ENCODE assay signal across 8 cellular contexts in the genomic region with DNA sequence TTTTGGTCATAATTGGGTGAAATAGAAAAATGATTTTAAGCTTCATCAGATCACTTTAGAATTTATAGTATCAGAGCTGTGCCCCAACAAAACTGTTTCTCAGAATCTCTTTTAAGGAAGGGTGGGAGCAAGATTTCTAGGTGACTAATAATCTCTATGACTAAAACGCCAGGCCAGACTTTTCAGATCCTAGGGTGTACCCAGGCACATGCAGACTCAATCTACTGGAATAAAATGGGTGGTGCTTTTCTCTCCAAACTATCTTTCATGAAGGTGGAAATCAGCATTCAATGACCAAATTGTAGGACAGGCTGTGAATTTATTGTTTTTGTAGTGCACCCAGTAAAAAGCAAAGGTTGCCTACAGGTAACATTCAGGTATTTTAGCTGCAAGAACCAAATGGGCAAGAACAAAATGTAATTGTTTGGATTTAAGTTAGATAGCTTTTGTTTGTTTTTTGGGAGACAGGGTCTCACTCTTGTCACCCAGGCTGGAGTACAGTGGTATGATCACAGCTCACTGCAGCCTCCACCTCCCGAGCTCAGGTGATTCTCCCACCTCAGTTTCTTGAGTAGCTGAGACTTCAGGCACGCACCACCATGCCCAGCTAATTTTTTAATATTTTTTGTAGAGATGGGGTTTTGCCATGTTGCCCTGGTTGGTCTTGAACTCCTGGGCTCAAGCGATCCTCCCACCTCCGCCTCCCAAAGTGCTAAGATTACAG. TPM values are rescaled to one million over a fixed set of nuclear protein-coding genes. Genes with fewer than 3 reads are reported as not detected.
DNase-seq lines count a peak whose midpoint lies in the region; ATAC-seq and TF ChIP-seq lines count a peak whose summit lies in the region.

No MANE protein-coding gene starts in this region.

- TF ChIP-seq CTCF in GM06990 (IDR thresholded peaks at IDR 0.05; ENCODE audit: insufficient read depth, low read length, poor library complexity, severe bottlenecking), result no peak
- no peak for TF ChIP-seq CTCF in epithelial cell of esophagus (IDR thresholded peaks at IDR 0.05; ENCODE audit: insufficient read depth, low read depth, low read length, missing control alignments)
- TF ChIP-seq CTCF in progenitor cell of endocrine pancreas (IDR thresholded peaks at IDR 0.05; ENCODE audit: unreplicated experiment), result no peak

- H3K27me3 Mint-ChIP-seq in progenitor cell of endocrine pancreas, result no peaks in the 10 kb centered on the region

- peaks cover 5% of the 10 kb centered on the region for H3K36me3 ChIP-seq in GM06990 (ENCODE audit: control insufficient read depth, insufficient read depth, low read length)

- H3K4me3 Mint-ChIP-seq in progenitor cell of endocrine pancreas (ENCODE audit: low read depth), result peak overlapping the region; percentile 88

- no peaks in the 10 kb centered on the region for H3K27me3 ChIP-seq in GM06990 (replicated peaks; ENCODE audit: control insufficient read depth, insufficient read depth, low read length)

- DNase-seq in GM06990 (ENCODE audit: extremely low read depth, insufficient read length) (no peak), RPMI7951 (ENCODE audit: low read depth) (peak; percentile 39), epithelial cell of esophagus (ENCODE audit: low read depth) (peak; percentile 81), progenitor cell of endocrine pancreas (ENCODE audit: low spot score, unreplicated experiment) (no peak), KBM-7 (no peak), NCI-H146 (lab: John Stamatoyannopoulos, UW) (no peak)

- H3K36me3 Mint-ChIP-seq in progenitor cell of endocrine pancreas (ENCODE audit: insufficient read depth), result peaks cover 5% of the 10 kb centered on the region

- peak overlapping the region; percentile 92 for H3K4me3 ChIP-seq in GM06990 (replicated peaks; ENCODE audit: low read depth, low read length)
- peak overlapping the region; percentile 83 for H3K4me3 ChIP-seq in epithelial cell of esophagus (ENCODE audit: low read length)

- peak overlapping the region; percentile 99 for H3K27ac Mint-ChIP-seq in progenitor cell of endocrine pancreas

- in situ Hi-C loops in KBM-7 (cut with MboI; ENCODE audit: low pct_unique_long_range_greater_than_20kb, low sequenced_read_pairs), result no loop called here

- peaks cover 37% of the 10 kb centered on the region for H3K4me1 Mint-ChIP-seq in progenitor cell of endocrine pancreas (ENCODE audit: low read depth)

- ATAC-seq in GM21526 (IDR thresholded peaks at IDR 0.05; ENCODE audit: low FRiP score, unreplicated experiment) (no peak), GM18909 (IDR thresholded peaks at IDR 0.05; ENCODE audit: poor library complexity, unreplicated experiment) (no peak)

- H3K9me3 Mint-ChIP-seq in progenitor cell of endocrine pancreas (ENCODE audit: low read depth), result no peaks in the 10 kb centered on the region

RNA-seq across cellular contexts. Expression of gene PPP2R5C, which starts 49.5 kb away (rescaled TPM):
- 97.2 and 113 TPM in 2 replicates for total RNA-seq in RPMI7951 (2014; rRNA removed; shearing (Covaris generic))
- total RNA-seq in progenitor cell of endocrine pancreas, result 106 and 120 TPM in 2 replicates

Comparison
In these comparisons a context has a peak if more than half of its experiments do, and no peak if none do; other contexts are left out.
1. DNase-seq: peak in RPMI7951 (single experiment) and epithelial cell of esophagus (single experiment); none in GM06990 (single experiment), progenitor cell of endocrine pancreas (single experiment), KBM-7 (single experiment) and NCI-H146 (single experiment).